ENCODE assay signal across 16 cellular contexts in genomic region chr1:99759529-99760160, GRCh38. TPM values are rescaled to one million over a fixed set of nuclear protein-coding genes. Genes with fewer than 3 reads are reported as not detected.
DNase-seq lines count a peak whose midpoint lies in the region; ATAC-seq, FAIRE-seq and TF ChIP-seq lines count a peak whose summit lies in the region.
"Had no signal": no experiment of that assay in that cellular context is flagged by ENCODE, and none has a peak within 500 bp of the region (broad histone marks: within the 10 kb centered on the region; RNA-seq: fewer than 3 reads in every experiment).

No MANE protein-coding gene starts in this region.

- no peak for DNase-seq in Calu3
- no peak for DNase-seq in SK-N-MC (ENCODE audit: low read depth, low spot score)
- DNase-seq in small intestine, result no peak
- DNase-seq in iPS-NIHi11 (ENCODE audit: low spot score), result no peak
- no peak for DNase-seq in NCI-H526 (lab: John Stamatoyannopoulos, UW)
- DNase-seq: AML-193; CD4-positive, alpha-beta T cell; DND-41; NCI-H1048; NCI-H2227 treated with DMSO at 0.1 percent for 48 hours; NCI-H69 had no signal

- H3K4me1 ChIP-seq in liver (ENCODE audit: control insufficient read depth in 4 of 4, insufficient read depth in 4 of 4, low read length in 3 of 4) (peaks cover 13 to 58% (median 28%) of the 10 kb centered on the region in 4 donors), small intestine (ENCODE audit: control insufficient read depth in 2 of 2, insufficient read depth in 1 of 2, low read depth in 1 of 2, low read length in 1 of 2) (peaks cover 0 to 5% of the 10 kb centered on the region in 2 donors)

- H3K4me3 ChIP-seq in SK-N-MC (no peak overlapping the region), liver (ENCODE audit: low read depth in 1 of 3, low read length in 3 of 3) (peak overlapping the region in 1 of 3 donors; percentile 40), small intestine (ENCODE audit: low read depth in 1 of 2, low read length in 2 of 2) (no peak overlapping the region)

- CTCF ChIA-PET in Calu3 (lab: Charles Lee), result interaction anchor here (0.5 kb wide), 1 partner anchor 622 kb away, joined by 3 read pairs; no protein-coding TSS in a partner anchor

- peaks cover 11% of the 10 kb centered on the region for H3K36me3 Mint-ChIP-seq in Calu3 (ENCODE audit: insufficient read depth, unreplicated experiment)

- intact Hi-C loops in Calu3 (cut with micrococcal nuclease; ENCODE audit: unreplicated experiment), result no loop called here

- H3K27ac Mint-ChIP-seq in Calu3 (ENCODE audit: unreplicated experiment), result peak overlapping the region; percentile 88
- H3K27ac Mint-ChIP-seq: CD4-positive, alpha-beta T cell had no signal

- H3K27ac ChIP-seq in SK-N-MC (peak overlapping the region; percentile 86; the same call in 1 of the 2 replicates), liver (ENCODE audit: low read depth in 1 of 2, low read length in 2 of 2) (peak overlapping the region; percentile 75 to 96), small intestine (ENCODE audit: low read depth in 1 of 2, low read length in 1 of 2) (peak overlapping the region; percentile 8 to 30)

- BruUV-seq in Calu3 (replicated peaks; lab: Mats Ljungman, UMichigan), result no TSS peak

- H3K36me3 ChIP-seq in SK-N-MC (ENCODE audit: insufficient read depth, low read length) (no peaks in the 10 kb centered on the region), liver (ENCODE audit: control insufficient read depth in 4 of 4, insufficient read depth in 3 of 4, low read depth in 1 of 4, low read length in 3 of 4) (no peaks in the 10 kb centered on the region), small intestine (ENCODE audit: control insufficient read depth in 2 of 2, insufficient read depth in 2 of 2, low read length in 2 of 2) (no peaks in the 10 kb centered on the region)

- H3K27me3 ChIP-seq in liver (ENCODE audit: control insufficient read depth in 4 of 4, insufficient read depth in 4 of 4, low read length in 3 of 4) (no peaks in the 10 kb centered on the region), small intestine (ENCODE audit: control insufficient read depth in 2 of 2, insufficient read depth in 2 of 2, low read length in 2 of 2) (no peaks in the 10 kb centered on the region)

- ATAC-seq in HG03175 (IDR thresholded peaks at IDR 0.05; ENCODE audit: unreplicated experiment) (no peak), HG02623 (IDR thresholded peaks at IDR 0.05; ENCODE audit: unreplicated experiment) (no peak)
- ATAC-seq: SK-N-SH treated with all-trans-retinoic acid at 6 μM for 48 hours had no signal

- no peaks in the 10 kb centered on the region for H3K9me3 Mint-ChIP-seq in Calu3 (ENCODE audit: low read depth, unreplicated experiment)
- H3K9me3 Mint-ChIP-seq: CD4-positive, alpha-beta T cell had no signal

- no peak overlapping the region for H3K9ac ChIP-seq in SK-N-MC (ENCODE audit: insufficient read length)
- H3K9ac ChIP-seq in liver (ENCODE audit: low read depth in 1 of 2, low read length in 2 of 2), result peak overlapping the region; percentile 45 to 92

- peaks cover 35% of the 10 kb centered on the region for H3K4me1 Mint-ChIP-seq in Calu3 (ENCODE audit: low read depth, unreplicated experiment)

- peak overlapping the region; percentile 48 for H3K4me3 Mint-ChIP-seq in Calu3 (ENCODE audit: low read depth, unreplicated experiment)
- H3K4me3 Mint-ChIP-seq: CD4-positive, alpha-beta T cell had no signal

- TF ChIP-seq RAD21 in liver (IDR thresholded peaks at IDR 0.05), result no peak

- no peaks in the 10 kb centered on the region for H3K27me3 Mint-ChIP-seq in Calu3 (ENCODE audit: unreplicated experiment)
- H3K27me3 Mint-ChIP-seq: CD4-positive, alpha-beta T cell had no signal

- WGBS in liver, result 39% methylated on average over 4 of the region's 4 CpGs
- WGBS in small intestine, 3 donors, result 85 to 92% (median 92%) methylated on average over 4 of the region's 4 CpGs

- H3K9me3 ChIP-seq in SK-N-MC (ENCODE audit: low read depth, low read length) (no peaks in the 10 kb centered on the region), liver (ENCODE audit: control insufficient read depth in 4 of 4, low read length in 3 of 4) (no peaks in the 10 kb centered on the region), small intestine (ENCODE audit: control insufficient read depth, low read depth) (no peaks in the 10 kb centered on the region)

- no peak for TF ChIP-seq CTCF in Calu3 (IDR thresholded peaks at IDR 0.05; ENCODE audit: unreplicated experiment)
- TF ChIP-seq CTCF in liver (IDR thresholded peaks at IDR 0.05; ENCODE audit: low read depth, low read length, missing input control), result no peak

- FAIRE-seq in small intestine (lab: Jason Lieb, UNC), result no peak
- FAIRE-seq: H54 had no signal

TF ChIP-seq in liver, 16 proteins besides CTCF, POLR2A, EP300 and RAD21:
- peak; percentile 81 to 89 for TF ChIP-seq HNF4A (conservative IDR thresholded peaks at IDR 0.05)
- peak in 1 of 2 donors; percentile 10 for TF ChIP-seq EGR1 (IDR thresholded peaks at IDR 0.05; ENCODE audit: low read depth in 2 of 2)
- TF ChIP-seq FOXA1 (IDR thresholded peaks at IDR 0.05), result peak; percentile 97
- peak; percentile 74 for TF ChIP-seq YY1 (IDR thresholded peaks at IDR 0.05)
- no peak for TF ChIP-seq TAF1 (conservative IDR thresholded peaks at IDR 0.05)
- TF ChIP-seq ZBTB33 (IDR thresholded peaks at IDR 0.05), result peak; percentile 11
- TF ChIP-seq REST (IDR thresholded peaks at IDR 0.05), result peak; percentile 76
- TF ChIP-seq SP1 (IDR thresholded peaks at IDR 0.05), result peak; percentile 92
- peak; percentile 78 to 82 for TF ChIP-seq RXRA (IDR thresholded peaks at IDR 0.05)
- TF ChIP-seq NR2F2 (IDR thresholded peaks at IDR 0.05), result no peak
- TF ChIP-seq FOXA2 (IDR thresholded peaks at IDR 0.05), result peak; percentile 97
- peak; percentile 44 for TF ChIP-seq HNF4G (IDR thresholded peaks at IDR 0.05)
- peak in 1 of 2 donors; percentile 52 for TF ChIP-seq JUND (IDR thresholded peaks at IDR 0.05)
- TF ChIP-seq MAX (IDR thresholded peaks at IDR 0.05), result peak; percentile 15
- no peak for TF ChIP-seq GABPA (IDR thresholded peaks at IDR 0.05 in 1 of 2, conservative IDR thresholded peaks at IDR 0.05 in 1 of 2)
- no peak for TF ChIP-seq ATF3 (IDR thresholded peaks at IDR 0.05)

RNA-seq across cellular contexts. Expression of gene FRRS1, which starts 6.8 kb away (rescaled TPM):
- total RNA-seq in Calu3 (2022) (39.1 and 46.5 TPM in 2 replicates), liver (10 to 100 TPM; 49.2 to 87.4 TPM)
- polyA plus RNA-seq in liver (10 to 100 TPM in 1 of 2 donors, 1 to 10 TPM in 1; 2.7 to 11.5 TPM), small intestine (1 to 10 TPM in 1 of 3 donors, under 1 TPM in 2; 0.45 to 2.5 (median 0.81) TPM)

Comparison
In these comparisons a context has a peak if more than half of its experiments do, and no peak if none do; other contexts are left out.
1. H3K27ac ChIP-seq: peak in every context shown above with its lines; median percentile 86 in SK-N-MC; 86 in liver; 19 in small intestine.